Comparison of ENCODE assay signal across 7 cellular contexts in the genomic region with DNA sequence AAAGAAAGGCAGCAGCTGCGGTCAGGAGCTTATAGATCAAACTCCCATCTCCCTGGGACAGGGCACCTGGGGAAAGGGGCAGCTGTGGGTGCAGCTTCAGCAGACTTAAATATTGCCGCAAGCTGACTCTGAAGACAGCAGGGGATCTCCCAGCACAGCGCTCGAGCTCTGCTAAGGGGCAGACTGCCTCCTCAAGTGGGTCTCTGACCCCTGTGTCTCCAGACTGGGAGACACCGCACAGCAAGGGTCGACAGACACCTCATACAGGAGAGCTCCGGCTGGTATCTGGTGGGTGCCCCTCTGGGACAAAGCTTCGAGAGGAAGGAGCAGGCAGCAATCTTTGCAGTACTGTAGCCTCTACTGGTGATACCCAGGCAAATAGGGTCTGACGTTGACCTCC. TPM values are rescaled to one million over a fixed set of nuclear protein-coding genes. Genes with fewer than 3 reads are reported as not detected.
"Had no signal": no experiment of that assay in that cellular context is flagged by ENCODE, and none has a peak within 500 bp of the region (broad histone marks: within the 10 kb centered on the region; RNA-seq: fewer than 3 reads in every experiment).

No MANE protein-coding gene starts in this region.

RNA-seq across cellular contexts. Expression of a gene that starts 15.5 kb away (rescaled TPM):
- total RNA-seq: OCI-LY7, PC-3, PC-9, Peyer's patch, SJSA1, SK-MEL-5 had no signal
- polyA plus RNA-seq: SK-N-SH had no signal
